In the genomic region with DNA sequence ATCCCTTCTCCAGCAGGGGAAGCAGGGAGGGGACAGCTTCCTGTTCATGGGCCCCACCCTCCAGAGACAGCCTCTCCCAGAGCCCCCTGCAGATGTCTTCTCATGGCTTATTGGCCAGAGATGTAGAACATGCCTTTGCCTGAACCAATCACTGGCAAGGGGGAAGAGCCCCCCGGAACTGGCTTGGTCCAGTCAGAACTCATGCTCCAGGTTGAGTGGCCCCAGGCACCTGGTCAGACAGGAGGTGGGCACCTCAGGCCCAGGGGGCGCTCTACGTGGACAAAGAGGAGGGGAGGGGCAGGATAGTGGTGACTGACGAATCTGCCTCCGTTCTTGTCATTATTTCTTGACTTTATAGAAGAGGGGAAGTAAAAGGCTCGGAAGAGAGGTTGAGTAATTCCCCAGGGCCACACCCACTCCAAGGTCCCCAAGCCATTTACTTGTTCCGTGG, we compare ENCODE assay signal across 17 cellular contexts. TPM values are rescaled to one million over a fixed set of nuclear protein-coding genes. Genes with fewer than 3 reads are reported as not detected.
DNase-seq lines count a peak whose midpoint lies in the region; ATAC-seq and TF ChIP-seq lines count a peak whose summit lies in the region.
"Had no signal": no experiment of that assay in that cellular context is flagged by ENCODE, and none has a peak within 500 bp of the region (broad histone marks: within the 10 kb centered on the region; RNA-seq: fewer than 3 reads in every experiment).

No MANE protein-coding gene starts in this region.

- no peak overlapping the region for H3K4ac ChIP-seq in mesendoderm (ENCODE audit: low read depth, low read length)

- H3K4me3 ChIP-seq in mesendoderm (ENCODE audit: low read length) (no peak overlapping the region), right atrium auricular region (no peak overlapping the region)
- H3K4me3 ChIP-seq: ascending aorta, GM23248, pancreas, transverse colon had no signal

- H3K79me1 ChIP-seq in mesendoderm (ENCODE audit: low read length): no peaks in the 10 kb centered on the region

- no peaks in the 10 kb centered on the region for H3K4me1 ChIP-seq in mesendoderm (ENCODE audit: control insufficient read depth, low read depth, low read length)
- H3K4me1 ChIP-seq in right atrium auricular region: peaks cover 0 to 17% of the 10 kb centered on the region in 2 donors
- H3K4me1 ChIP-seq: ascending aorta, pancreas had no signal

- no peak for ATAC-seq in HG02610 (IDR thresholded peaks at IDR 0.05; ENCODE audit: unreplicated experiment)
- no peak for ATAC-seq in activated T-helper 17 cell treated with anti-CD3 and anti-CD28 coated beads, Interleukin-2, amount 50 U/mL, for 72 hours (replicated peaks)
- ATAC-seq: activated T-cell treated with anti-CD3 and anti-CD28 coated beads, Interleukin-2, amount 50 U/mL, for 4 hours had no signal

- no peak overlapping the region for H3K18ac ChIP-seq in mesendoderm (ENCODE audit: low read length)

- H3K4me3 Mint-ChIP-seq in mesothelial cell of epicardium: no peak overlapping the region
- no peak overlapping the region for H3K4me3 Mint-ChIP-seq in activated T-helper 17 cell treated with anti-CD3 and anti-CD28 coated beads, Interleukin-2, amount 50 U/mL, for 72 hours
- H3K4me3 Mint-ChIP-seq: activated CD4-positive, alpha-beta T cell treated with anti-CD3 and anti-CD28 coated beads, Interleukin-2, amount 10 ng/mL, durations not matched to agents 7 days and 5 days; activated T-cell treated with anti-CD3 and anti-CD28 coated beads, Interleukin-2, amount 50 U/mL, for 4 hours had no signal

- no peak overlapping the region for H2BK120ac ChIP-seq in mesendoderm (ENCODE audit: low read depth, low read length)

- H3K27ac ChIP-seq in mesendoderm (ENCODE audit: low read depth, low read length) (no peak overlapping the region), right atrium auricular region (no peak overlapping the region)
- H3K27ac ChIP-seq: ascending aorta, GM23248, pancreas, transverse colon had no signal

- no peaks in the 10 kb centered on the region for H3K9me3 ChIP-seq in right atrium auricular region
- H3K9me3 ChIP-seq: ascending aorta, pancreas, transverse colon had no signal

- H2AK5ac ChIP-seq in mesendoderm (ENCODE audit: low read length): no peak overlapping the region

- no peak overlapping the region for H2BK15ac ChIP-seq in mesendoderm (replicated peaks; ENCODE audit: low read depth)

- H3K27me3 ChIP-seq in mesendoderm (ENCODE audit: insufficient read depth, low read length, poor library complexity) (no peaks in the 10 kb centered on the region), right atrium auricular region (no peaks in the 10 kb centered on the region)
- H3K27me3 ChIP-seq: ascending aorta, pancreas, transverse colon had no signal

- H3K36me3 ChIP-seq in mesendoderm (ENCODE audit: control insufficient read depth, insufficient read depth, low read length): no peaks in the 10 kb centered on the region
- no peaks in the 10 kb centered on the region for H3K36me3 ChIP-seq in right atrium auricular region
- H3K36me3 ChIP-seq: ascending aorta, pancreas, transverse colon had no signal

- no peak overlapping the region for H3K23ac ChIP-seq in mesendoderm (ENCODE audit: low read length)

- DNase-seq in CD1c-positive myeloid dendritic cell (ENCODE audit: extremely low spot score) (peak; percentile 75), MV-4-11 (lab: John Stamatoyannopoulos, UW) (peak; percentile 84), UCSD-AML1 (lab: John Stamatoyannopoulos, UW; ENCODE audit: unreplicated experiment) (peak; percentile 32), mesendoderm (peak; percentile 27), mesothelial cell of epicardium (ENCODE audit: low spot score in 2 of 2, unreplicated experiment in 2 of 2) (no peak), right atrium auricular region (ENCODE audit: low spot score) (no peak)
- DNase-seq: activated CD4-positive, alpha-beta T cell treated with anti-CD3 and anti-CD28 coated beads, Interleukin-2, amount 10 ng/mL, durations not matched to agents 7 days and 5 days; activated T-cell treated with anti-CD3 and anti-CD28 coated beads, Interleukin-2, amount 50 U/mL, for 4 hours; DMS153; GM23248; NCI-H2107; T-helper 1 cell; transverse colon had no signal

- H2BK5ac ChIP-seq in mesendoderm (ENCODE audit: low read length): no peak overlapping the region

- no CpG with 5 or more reads among the region's 7 CpGs for WGBS in mesendoderm (ENCODE audit: extremely low coverage, insufficient coverage, low lambda C conversion rate)

- no peak overlapping the region for H4K5ac ChIP-seq in mesendoderm (ENCODE audit: low read length)

- H3K79me2 ChIP-seq in mesendoderm (ENCODE audit: control insufficient read depth, insufficient read depth, low read length): no peaks in the 10 kb centered on the region

- H3K56ac ChIP-seq in mesendoderm (ENCODE audit: low read length): no peak overlapping the region

- no peaks in the 10 kb centered on the region for H3K36me3 Mint-ChIP-seq in mesothelial cell of epicardium
- no peaks in the 10 kb centered on the region for H3K36me3 Mint-ChIP-seq in activated T-helper 17 cell treated with anti-CD3 and anti-CD28 coated beads, Interleukin-2, amount 50 U/mL, for 72 hours (ENCODE audit: low read depth)

- no peak overlapping the region for H3K9ac ChIP-seq in mesendoderm (ENCODE audit: low read length)
- H3K9ac ChIP-seq: GM23248 had no signal

- no peak overlapping the region for H3K4me2 ChIP-seq in mesendoderm (ENCODE audit: low read length)

- TF ChIP-seq CTCF in mesothelial cell of epicardium (IDR thresholded peaks at IDR 0.05; ENCODE audit: unreplicated experiment) (no peak), right atrium auricular region (IDR thresholded peaks at IDR 0.05) (no peak)

- H3K27me3 Mint-ChIP-seq in mesothelial cell of epicardium (ENCODE audit: low read depth): peaks cover 19% of the 10 kb centered on the region
- peaks cover 2% of the 10 kb centered on the region for H3K27me3 Mint-ChIP-seq in activated T-helper 17 cell treated with anti-CD3 and anti-CD28 coated beads, Interleukin-2, amount 50 U/mL, for 72 hours
- H3K27me3 Mint-ChIP-seq: activated CD4-positive, alpha-beta T cell treated with anti-CD3 and anti-CD28 coated beads, Interleukin-2, amount 10 ng/mL, durations not matched to agents 7 days and 5 days had no signal

- H4K8ac ChIP-seq in mesendoderm (ENCODE audit: low read depth, low read length): no peak overlapping the region

- no peak overlapping the region for H3K27ac Mint-ChIP-seq in mesothelial cell of epicardium
- no peak overlapping the region for H3K27ac Mint-ChIP-seq in activated T-helper 17 cell treated with anti-CD3 and anti-CD28 coated beads, Interleukin-2, amount 50 U/mL, for 72 hours
- H3K27ac Mint-ChIP-seq: activated CD4-positive, alpha-beta T cell treated with anti-CD3 and anti-CD28 coated beads, Interleukin-2, amount 10 ng/mL, durations not matched to agents 7 days and 5 days had no signal

- H3K4me1 Mint-ChIP-seq in mesothelial cell of epicardium: no peaks in the 10 kb centered on the region
- no peaks in the 10 kb centered on the region for H3K4me1 Mint-ChIP-seq in activated T-helper 17 cell treated with anti-CD3 and anti-CD28 coated beads, Interleukin-2, amount 50 U/mL, for 72 hours
- H3K4me1 Mint-ChIP-seq: activated CD4-positive, alpha-beta T cell treated with anti-CD3 and anti-CD28 coated beads, Interleukin-2, amount 10 ng/mL, durations not matched to agents 7 days and 5 days had no signal

- H3K9me3 Mint-ChIP-seq in mesothelial cell of epicardium: no peaks in the 10 kb centered on the region
- H3K9me3 Mint-ChIP-seq in activated T-helper 17 cell treated with anti-CD3 and anti-CD28 coated beads, Interleukin-2, amount 50 U/mL, for 72 hours: no peaks in the 10 kb centered on the region
- H3K9me3 Mint-ChIP-seq: activated CD4-positive, alpha-beta T cell treated with anti-CD3 and anti-CD28 coated beads, Interleukin-2, amount 10 ng/mL, durations not matched to agents 7 days and 5 days; activated T-cell treated with anti-CD3 and anti-CD28 coated beads, Interleukin-2, amount 50 U/mL, for 4 hours had no signal

RNA-seq across cellular contexts. Expression of a gene that starts 23.6 kb away (rescaled TPM):
- 15.0 TPM for polyA plus RNA-seq in mesendoderm (2013, experiment 1 of 2)
- polyA plus RNA-seq in mesendoderm (2013, experiment 2 of 2): 14.8 TPM
- total RNA-seq in mesothelial cell of epicardium: 21.1 to 21.8 TPM (median 21.2 TPM) in 3 replicates
- 10 to 100 TPM; 19.7 to 21.7 TPM for total RNA-seq in activated T-helper 17 cell treated with anti-CD3 and anti-CD28 coated beads, Interleukin-2, amount 50 U/mL, for 72 hours
- 1 to 10 TPM; 4.4 to 7.2 TPM for total RNA-seq in right atrium auricular region

Comparison
In these comparisons a context has a peak if more than half of its experiments do, and no peak if none do; other contexts are left out.
1. DNase-seq: peak in CD1c-positive myeloid dendritic cell (single experiment), MV-4-11 (single experiment), UCSD-AML1 (single experiment) and mesendoderm (single experiment); none in mesothelial cell of epicardium (0 of 2) and right atrium auricular region (single experiment).